ENCODE assay signal across 1 cellular context in genomic region chr16:27718767-27719445, GRCh38.
TF ChIP-seq lines count a peak whose summit lies in the region.

No MANE protein-coding gene starts in this region.

TF ChIP-seq in GM23338, 12 proteins besides CTCF, POLR2A, EP300 and RAD21 (continued from another document):
- TF ChIP-seq ZNF462 (CRISPR knock-in tag; IDR thresholded peaks at IDR 0.05) (no peak), EZH2phosphoT487 (IDR thresholded peaks at IDR 0.05; ENCODE audit: unreplicated experiment) (no peak)
